ENCODE assay signal across 9 cellular contexts in the genomic region with DNA sequence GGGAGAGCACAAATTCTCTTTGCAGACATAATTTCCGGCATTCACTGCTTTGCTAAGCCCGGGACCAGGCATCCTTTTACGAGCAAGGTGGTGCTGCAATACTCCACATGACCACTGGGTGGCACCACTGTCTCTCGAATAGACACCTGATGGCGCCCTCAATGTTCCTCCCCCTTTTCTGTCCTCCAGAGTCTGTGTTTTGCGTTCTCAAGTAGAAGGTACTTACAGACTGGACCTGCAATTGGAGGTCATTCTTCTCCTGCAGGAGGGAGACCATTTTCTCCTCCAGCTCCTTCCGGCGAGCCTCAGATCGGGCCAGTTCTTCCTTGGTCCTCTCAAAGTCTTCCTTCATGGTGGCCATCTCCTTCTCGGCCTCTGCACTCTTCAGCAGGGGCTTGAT. TPM values are rescaled to one million over a fixed set of nuclear protein-coding genes. Genes with fewer than 3 reads are reported as not detected.
DNase-seq lines count a peak whose midpoint lies in the region; ATAC-seq, FAIRE-seq and TF ChIP-seq lines count a peak whose summit lies in the region.
"Had no signal": no experiment of that assay in that cellular context is flagged by ENCODE, and none has a peak within 500 bp of the region (broad histone marks: within the 10 kb centered on the region; RNA-seq: fewer than 3 reads in every experiment).

No MANE protein-coding gene starts in this region.

- peaks cover 17% of the 10 kb centered on the region for H3K27me3 Mint-ChIP-seq in CD4-positive, alpha-beta T cell
- H3K27me3 Mint-ChIP-seq in activated CD4-positive, alpha-beta T cell treated with anti-CD3 and anti-CD28 coated beads, Interleukin-2, amount 10 ng/mL, durations not matched to agents 24 days and 14 days, result no peaks in the 10 kb centered on the region

- H3K36me3 ChIP-seq in lower lobe of right lung, result no peaks in the 10 kb centered on the region

- H3K9me3 ChIP-seq in CD4-positive, alpha-beta T cell (ENCODE audit: control insufficient read depth, low read length), result no peaks in the 10 kb centered on the region
- H3K9me3 ChIP-seq in lower lobe of right lung, result no peaks in the 10 kb centered on the region

- CTCF ChIA-PET in CD4-positive, alpha-beta T cell (lab: Charles Lee), result no interaction called here

- no peak overlapping the region for H3K4me3 ChIP-seq in lower lobe of right lung

- ATAC-seq in CD4-positive, alpha-beta T cell (ENCODE audit: poor library complexity), result no peak
- ATAC-seq in lower lobe of right lung, result peak; percentile 75 to 90
- no peak for ATAC-seq in HG02571 (IDR thresholded peaks at IDR 0.05; ENCODE audit: unreplicated experiment)

- H3K9me3 Mint-ChIP-seq in CD4-positive, alpha-beta T cell, result no peaks in the 10 kb centered on the region
- no peaks in the 10 kb centered on the region for H3K9me3 Mint-ChIP-seq in activated CD4-positive, alpha-beta T cell treated with anti-CD3 and anti-CD28 coated beads, Interleukin-2, amount 10 ng/mL, durations not matched to agents 24 days and 14 days

- H3K4me1 Mint-ChIP-seq in CD4-positive, alpha-beta T cell (ENCODE audit: low read depth), result no peaks in the 10 kb centered on the region
- no peaks in the 10 kb centered on the region for H3K4me1 Mint-ChIP-seq in activated CD4-positive, alpha-beta T cell treated with anti-CD3 and anti-CD28 coated beads, Interleukin-2, amount 10 ng/mL, durations not matched to agents 24 days and 14 days

- POLR2A ChIA-PET in CD4-positive, alpha-beta T cell (lab: Charles Lee), result no interaction called here

- H3K4me1 ChIP-seq in lower lobe of right lung, result no peaks in the 10 kb centered on the region

- no peak overlapping the region for H3K27ac ChIP-seq in CD4-positive, alpha-beta T cell (ENCODE audit: low read depth, low read length)
- H3K27ac ChIP-seq in lower lobe of right lung, result no peak overlapping the region

- intact Hi-C loops in CD4-positive, alpha-beta T cell (cut with DNase I, micrococcal nuclease), result no loop called here
- intact Hi-C loops in activated CD4-positive, alpha-beta T cell treated with anti-CD3 and anti-CD28 coated beads, Interleukin-2, amount 10 ng/mL, durations not matched to agents 24 days and 14 days (cut with micrococcal nuclease), result loop anchor here (2.0 kb wide), 1 partner anchor 291 kb away; no protein-coding TSS in a partner anchor
- intact Hi-C loops in lower lobe of right lung (cut with DNase I), result no loop called here

- no peak overlapping the region for H3K4me3 Mint-ChIP-seq in CD4-positive, alpha-beta T cell
- H3K4me3 Mint-ChIP-seq in activated CD4-positive, alpha-beta T cell treated with anti-CD3 and anti-CD28 coated beads, Interleukin-2, amount 10 ng/mL, durations not matched to agents 24 days and 14 days, result no peak overlapping the region

- no peaks in the 10 kb centered on the region for H3K36me3 Mint-ChIP-seq in CD4-positive, alpha-beta T cell (ENCODE audit: low read depth)
- H3K36me3 Mint-ChIP-seq in activated CD4-positive, alpha-beta T cell treated with anti-CD3 and anti-CD28 coated beads, Interleukin-2, amount 10 ng/mL, durations not matched to agents 24 days and 14 days (ENCODE audit: low read depth), result no peaks in the 10 kb centered on the region

- TF ChIP-seq CTCF in CD4-positive, alpha-beta T cell (IDR thresholded peaks at IDR 0.05), result peak; percentile 85
- TF ChIP-seq CTCF in lower lobe of right lung (IDR thresholded peaks at IDR 0.05), result peak; percentile 90

- no peak for TF ChIP-seq POLR2A in H54 (IDR thresholded peaks at IDR 0.05; ENCODE audit: low read depth, low read length)

- no peaks in the 10 kb centered on the region for H3K27me3 ChIP-seq in CD4-positive, alpha-beta T cell (ENCODE audit: control insufficient read depth, insufficient read depth, low read length)
- H3K27me3 ChIP-seq in lower lobe of right lung (ENCODE audit: low read depth), result no peaks in the 10 kb centered on the region

- DNase-seq in CD4-positive, alpha-beta T cell, result peak; percentile 20 to 57 (median 34)
- peak; percentile 65 for DNase-seq in H54 (ENCODE audit: insufficient read length, low spot score)
- DNase-seq in NCI-H446 (lab: John Stamatoyannopoulos, UW), result peak; percentile 2 to 61
- DNase-seq in activated CD4-positive, alpha-beta T cell treated with anti-CD3 and anti-CD28 coated beads, Interleukin-2, amount 10 ng/mL, durations not matched to agents 24 days and 14 days, result peak; percentile 91
- DNase-seq in dermis blood vessel endothelial cell, result peak; percentile 77
- DNase-seq in lower lobe of right lung, result peak; percentile 80
- peak; percentile 43 for DNase-seq in stimulated activated CD8-positive, alpha-beta memory T cell treated with anti-CD3 and anti-CD28 coated beads, Interleukin-12 subunit alpha, Interleukin-12 subunit beta, amount 100 ng/mL, for 1 hour (ENCODE audit: low read depth)

- H3K27ac Mint-ChIP-seq in CD4-positive, alpha-beta T cell, result no peak overlapping the region
- no peak overlapping the region for H3K27ac Mint-ChIP-seq in activated CD4-positive, alpha-beta T cell treated with anti-CD3 and anti-CD28 coated beads, Interleukin-2, amount 10 ng/mL, durations not matched to agents 24 days and 14 days

- FAIRE-seq in H54 (lab: Jason Lieb, UNC), result no peak

RNA-seq across cellular contexts. Expression of gene MYH13, which starts 45.2 kb away (rescaled TPM):
- not detected for total RNA-seq in CD4-positive, alpha-beta T cell
- not detected in 2 replicates for total RNA-seq in activated CD4-positive, alpha-beta T cell treated with anti-CD3 and anti-CD28 coated beads, Interleukin-2, amount 10 ng/mL, durations not matched to agents 24 days and 14 days
- total RNA-seq in dermis blood vessel endothelial cell, result not detected in 2 replicates
- total RNA-seq in lower lobe of right lung, result not detected
- total RNA-seq: T-helper 1 cell treated with Interleukin-12 subunit alpha and Interleukin-12 subunit beta and Interleukin-4 antibody, amounts not matched to agents 30 ng/mL and 1 ng/mL, for 36 hours had no signal

Comparison
In these comparisons a context has a peak if more than half of its experiments do, and no peak if none do; other contexts are left out.
1. ATAC-seq: peak in lower lobe of right lung (2 of 2); none in CD4-positive, alpha-beta T cell (single experiment) and HG02571 (single experiment).
2. DNase-seq: peak in every context shown above with its lines; median percentile 91 in activated CD4-positive, alpha-beta T cell treated with anti-CD3 and anti-CD28 coated beads, Interleukin-2, amount 10 ng/mL, durations not matched to agents 24 days and 14 days; 80 in lower lobe of right lung; 77 in dermis blood vessel endothelial cell; 65 in H54; 43 in stimulated activated CD8-positive, alpha-beta memory T cell treated with anti-CD3 and anti-CD28 coated beads, Interleukin-12 subunit alpha, Interleukin-12 subunit beta, amount 100 ng/mL, for 1 hour; 34 in CD4-positive, alpha-beta T cell; 32 in NCI-H446.